In the genomic region with DNA sequence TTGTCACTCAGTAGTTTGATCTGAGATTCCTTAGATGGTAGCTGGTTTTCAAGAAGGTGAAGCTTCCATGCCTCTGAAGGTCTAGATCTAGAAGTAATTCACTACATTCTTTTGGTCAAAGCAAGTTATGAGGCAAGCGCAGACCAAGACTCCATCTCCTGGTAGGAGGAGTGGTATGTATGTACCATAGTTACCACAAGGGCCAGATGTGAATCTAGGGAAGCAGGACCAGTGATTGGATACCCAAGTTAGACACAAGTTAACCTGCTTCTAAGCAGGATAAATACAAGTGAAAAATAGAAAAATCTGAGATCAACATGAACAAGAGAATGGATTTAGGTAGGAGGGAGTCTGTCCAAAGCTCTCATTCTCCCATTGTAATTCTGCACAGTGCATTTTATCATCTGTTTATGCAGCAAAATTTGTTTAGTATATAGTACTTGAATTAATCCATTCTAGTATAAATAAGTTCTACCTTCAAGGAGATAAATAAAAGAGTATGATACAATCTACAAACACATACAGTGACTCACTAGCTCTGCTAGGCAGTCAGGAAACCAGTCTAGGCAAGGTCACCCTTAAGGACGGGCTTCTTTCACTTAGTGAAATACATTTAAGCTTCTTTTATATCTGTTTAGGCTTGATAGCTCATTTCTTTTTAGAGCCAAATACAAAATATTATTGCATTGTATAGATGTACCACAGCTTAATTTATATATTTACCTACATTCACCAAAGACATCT, we compare ENCODE assay signal across 17 cellular contexts. TPM values are rescaled to one million over a fixed set of nuclear protein-coding genes. Genes with fewer than 3 reads are reported as not detected.
DNase-seq lines count a peak whose midpoint lies in the region; ATAC-seq and TF ChIP-seq lines count a peak whose summit lies in the region.
"Had no signal": no experiment of that assay in that cellular context is flagged by ENCODE, and none has a peak within 500 bp of the region (broad histone marks: within the 10 kb centered on the region; RNA-seq: fewer than 3 reads in every experiment).

No MANE protein-coding gene starts in this region.

- no peak overlapping the region for H3K4me3 ChIP-seq in CD4-positive, alpha-beta memory T cell (ENCODE audit: low read length in 2 of 2)
- H3K4me3 ChIP-seq in HAP-1: no peak overlapping the region
- H3K4me3 ChIP-seq: gastroesophageal sphincter, SJSA1, uterus had no signal

- no peaks in the 10 kb centered on the region for H3K27me3 ChIP-seq in CD4-positive, alpha-beta memory T cell (ENCODE audit: insufficient read depth, low read length)
- H3K27me3 ChIP-seq in HAP-1 (ENCODE audit: low read depth): no peaks in the 10 kb centered on the region
- H3K27me3 ChIP-seq: gastroesophageal sphincter, uterus had no signal

- TF ChIP-seq CTCF in nephron progenitor cell (IDR thresholded peaks at IDR 0.05): no peak

- H3K4me3 Mint-ChIP-seq in CD4-positive, alpha-beta memory T cell: peak overlapping the region; percentile 11 to 62 (median 41)
- peak overlapping the region; percentile 25 for H3K4me3 Mint-ChIP-seq in T-helper 2 cell treated with Interferon-gamma antibody and Interleukin-4, amounts not matched to agents 5 μg/mL and 100 μg/mL, for 36 hours
- no peak overlapping the region for H3K4me3 Mint-ChIP-seq in nephron progenitor cell
- H3K4me3 Mint-ChIP-seq: stimulated activated naive CD8-positive, alpha-beta T cell treated with anti-CD3 and anti-CD28 coated beads, Interleukin-15, Interleukin-2, amounts not matched to agents 100 ng/mL and 50 ng/mL, for 24 hours had no signal

- no peak overlapping the region for H3K27ac ChIP-seq in CD4-positive, alpha-beta memory T cell (ENCODE audit: low read depth, low read length)
- H3K27ac ChIP-seq: gastroesophageal sphincter, SJSA1, uterus had no signal

- in situ Hi-C loops in HAP-1 (cut with MboI; ENCODE audit: low sequenced_read_pairs): no loop called here

- DNase-seq in SIG-M5 treated with dmso at 0.1 percent for 504 hours (lab: John Stamatoyannopoulos, UW; ENCODE audit: unreplicated experiment) (peak; percentile 8), SIG-M5 (lab: John Stamatoyannopoulos, UW) (no peak), HAP-1 (ENCODE audit: low spot score in 2 of 2) (no peak), nephron progenitor cell (no peak)
- peak in 1 of 5 donors; percentile 47 for DNase-seq in CD4-positive, alpha-beta memory T cell
- DNase-seq in T-helper 2 cell treated with Interferon-gamma antibody and Interleukin-4, amounts not matched to agents 5 μg/mL and 100 μg/mL, for 36 hours (ENCODE audit: low spot score): no peak
- DNase-seq: 8988T, aorta, NCI-H1105 treated with DMSO at 0.1 percent for 48 hours, NCI-H2227 treated with DMSO at 0.1 percent for 48 hours, occipital lobe, uterus had no signal

- H3K36me3 ChIP-seq in CD4-positive, alpha-beta memory T cell (ENCODE audit: insufficient read depth, low read length): no peaks in the 10 kb centered on the region
- H3K36me3 ChIP-seq in HAP-1 (replicated peaks): no peaks in the 10 kb centered on the region
- H3K36me3 ChIP-seq: gastroesophageal sphincter, SJSA1, uterus had no signal

- H3K36me3 Mint-ChIP-seq in CD4-positive, alpha-beta memory T cell: no peaks in the 10 kb centered on the region
- no peaks in the 10 kb centered on the region for H3K36me3 Mint-ChIP-seq in T-helper 2 cell treated with Interferon-gamma antibody and Interleukin-4, amounts not matched to agents 5 μg/mL and 100 μg/mL, for 36 hours (ENCODE audit: low read depth)
- no peaks in the 10 kb centered on the region for H3K36me3 Mint-ChIP-seq in nephron progenitor cell (ENCODE audit: low read depth)

- peaks cover 0 to 4% (median 0%) of the 10 kb centered on the region in 8 donors for H3K9me3 Mint-ChIP-seq in CD4-positive, alpha-beta memory T cell
- H3K9me3 Mint-ChIP-seq in T-helper 2 cell treated with Interferon-gamma antibody and Interleukin-4, amounts not matched to agents 5 μg/mL and 100 μg/mL, for 36 hours: peaks cover 12% of the 10 kb centered on the region
- no peaks in the 10 kb centered on the region for H3K9me3 Mint-ChIP-seq in nephron progenitor cell

- no peaks in the 10 kb centered on the region for H3K9me3 ChIP-seq in CD4-positive, alpha-beta memory T cell (ENCODE audit: control insufficient read depth in 1 of 2, low read length in 2 of 2)
- H3K9me3 ChIP-seq in HAP-1: no peaks in the 10 kb centered on the region
- H3K9me3 ChIP-seq: gastroesophageal sphincter, uterus had no signal

- peak; percentile 64 for ATAC-seq in esophagus mucosa
- ATAC-seq in GM18519 (IDR thresholded peaks at IDR 0.05; ENCODE audit: low FRiP score, unreplicated experiment): no peak
- ATAC-seq: gastroesophageal sphincter had no signal

- intact Hi-C loops in CD4-positive, alpha-beta memory T cell (cut with micrococcal nuclease): loop anchor here (2.0 kb wide), 1 partner anchor 16 kb away; no protein-coding TSS in a partner anchor

- H3K27ac Mint-ChIP-seq in CD4-positive, alpha-beta memory T cell: peak overlapping the region; percentile 29 to 87 (median 43)
- H3K27ac Mint-ChIP-seq in T-helper 2 cell treated with Interferon-gamma antibody and Interleukin-4, amounts not matched to agents 5 μg/mL and 100 μg/mL, for 36 hours: no peak overlapping the region
- H3K27ac Mint-ChIP-seq in nephron progenitor cell: no peak overlapping the region
- H3K27ac Mint-ChIP-seq: stimulated activated naive CD8-positive, alpha-beta T cell treated with anti-CD3 and anti-CD28 coated beads, Interleukin-15, Interleukin-2, amounts not matched to agents 100 ng/mL and 50 ng/mL, for 24 hours had no signal

- CTCF ChIA-PET in CD4-positive, alpha-beta memory T cell (lab: Charles Lee; ENCODE audit: partially characterized antibody): interaction anchor here (1.4 to 5.1 kb wide), 4 partner anchors 14 to 123 kb away, joined by 3 to 47 read pairs (median 4); a partner anchor contains a TSS

- POLR2A ChIA-PET in CD4-positive, alpha-beta memory T cell (lab: Charles Lee; ENCODE audit: partially characterized antibody): interaction anchor here (0.5 to 5.2 kb wide), 8 partner anchors 9 to 471 kb away, joined by 3 to 154 read pairs (median 3); a partner anchor contains a TSS

- H3K4me1 ChIP-seq in CD4-positive, alpha-beta memory T cell (ENCODE audit: insufficient read depth, low read length): peaks cover 63% of the 10 kb centered on the region
- no peaks in the 10 kb centered on the region for H3K4me1 ChIP-seq in HAP-1
- H3K4me1 ChIP-seq: gastroesophageal sphincter, uterus had no signal

- H3K4me1 Mint-ChIP-seq in CD4-positive, alpha-beta memory T cell: peaks cover 38 to 68% (median 53%) of the 10 kb centered on the region in 4 donors
- H3K4me1 Mint-ChIP-seq in T-helper 2 cell treated with Interferon-gamma antibody and Interleukin-4, amounts not matched to agents 5 μg/mL and 100 μg/mL, for 36 hours (ENCODE audit: low read depth): peaks cover 53% of the 10 kb centered on the region
- H3K4me1 Mint-ChIP-seq in nephron progenitor cell: no peaks in the 10 kb centered on the region

- H3K27me3 Mint-ChIP-seq in CD4-positive, alpha-beta memory T cell: no peaks in the 10 kb centered on the region
- H3K27me3 Mint-ChIP-seq in T-helper 2 cell treated with Interferon-gamma antibody and Interleukin-4, amounts not matched to agents 5 μg/mL and 100 μg/mL, for 36 hours (ENCODE audit: low read depth): no peaks in the 10 kb centered on the region
- H3K27me3 Mint-ChIP-seq in nephron progenitor cell (ENCODE audit: low read depth, poor library complexity): no peaks in the 10 kb centered on the region
- H3K27me3 Mint-ChIP-seq: stimulated activated naive CD8-positive, alpha-beta T cell treated with anti-CD3 and anti-CD28 coated beads, Interleukin-15, Interleukin-2, amounts not matched to agents 100 ng/mL and 50 ng/mL, for 24 hours had no signal

RNA-seq across cellular contexts. Expression of a gene that starts 14.2 kb away (rescaled TPM):
- 100 to 1,000 TPM; 180 to 186 TPM for total RNA-seq in CD4-positive, alpha-beta memory T cell
- 10 to 100 TPM; 26.0 to 69.9 TPM for polyA plus RNA-seq in CD4-positive, alpha-beta memory T cell
- total RNA-seq in esophagus mucosa: 6.7 TPM

Comparison
In these comparisons a context has a peak if more than half of its experiments do, and no peak if none do; other contexts are left out.
1. H3K27ac Mint-ChIP-seq: peak in CD4-positive, alpha-beta memory T cell (7 of 7); none in T-helper 2 cell treated with Interferon-gamma antibody and Interleukin-4, amounts not matched to agents 5 μg/mL and 100 μg/mL, for 36 hours (single experiment) and nephron progenitor cell (single experiment).
2. RNA of a gene that starts 14.2 kb away (total RNA-seq): 180 to 186 TPM in CD4-positive, alpha-beta memory T cell; 6.7 TPM in esophagus mucosa (single experiment); every median in the first group is over 10 times any median in the second.